In genomic region chr20:25195014-25195961, GRCh38 we compare ENCODE assay signal across 8 cellular contexts. TPM values are rescaled to one million over a fixed set of nuclear protein-coding genes. Genes with fewer than 3 reads are reported as not detected.
DNase-seq lines count a peak whose midpoint lies in the region; ATAC-seq, FAIRE-seq and TF ChIP-seq lines count a peak whose summit lies in the region.

ENTPD6 (plus strand) TSS chr20:25195712; CDS start chr20:25206537, 10,825 bp downstream.

- TF ChIP-seq POLR2A in GM12891 (IDR thresholded peaks at IDR 0.05; ENCODE audit: low read depth, low read length), result peak; percentile 65

- H3K9ac ChIP-seq in adipocyte (ENCODE audit: low read length), result peak within 1 kb of the TSS; percentile 91

- no peaks in the 10 kb centered on the region for H3K27me3 Mint-ChIP-seq in type B pancreatic cell

- H3K4me1 ChIP-seq in adipocyte (ENCODE audit: control insufficient read depth, insufficient read depth, low read length), result peaks cover 33% of the 10 kb centered on the region

- no peaks in the 10 kb centered on the region for H3K9me3 ChIP-seq in adipocyte (ENCODE audit: control insufficient read depth, low read length)

- peak within 1 kb of the TSS; percentile 93 for H3K4me3 ChIP-seq in adipocyte (ENCODE audit: low read length)

- H3K27me3 ChIP-seq in adipocyte (replicated peaks; ENCODE audit: control insufficient read depth, insufficient read depth, low read length), result no peaks in the 10 kb centered on the region

- intact Hi-C loops in cardiac septum (cut with DNase I), result loop anchor here (5.0 to 10.0 kb wide), 2 partner anchors 140 to 197 kb away; partner anchors contain the start of genes ABHD12 and ACSS1
- intact Hi-C loops in posterior cingulate gyrus (cut with DNase I), result loop anchor here (1.0 to 5.0 kb wide), 4 partner anchors 53 to 212 kb away; partner anchors contain the start of genes ABHD12, APMAP, GINS1 and PYGB

- H3K4me1 Mint-ChIP-seq in type B pancreatic cell (ENCODE audit: unreplicated experiment), result peaks cover 35% of the 10 kb centered on the region

- no peaks in the 10 kb centered on the region for H3K36me3 ChIP-seq in adipocyte (ENCODE audit: control insufficient read depth, insufficient read depth, low read length, severe bottlenecking)

- H3K9me3 Mint-ChIP-seq in type B pancreatic cell, result no peaks in the 10 kb centered on the region

- FAIRE-seq in GM12891 (lab: Jason Lieb, UNC), result peak; percentile 98

- peak within 1 kb of the TSS; percentile 87 for H3K27ac Mint-ChIP-seq in type B pancreatic cell

- peak within 1 kb of the TSS; percentile 98 for H3K4me3 Mint-ChIP-seq in type B pancreatic cell

- DNase-seq in GM12891 (ENCODE audit: insufficient read length, low spot score) (peak; percentile 96), NCI-H1105 treated with DMSO at 0.1 percent for 48 hours (lab: John Stamatoyannopoulos, UW) (peak; percentile 84), SW480 (ENCODE audit: low spot score) (peak; percentile 92), adipocyte (ENCODE audit: low read depth) (peak; percentile 96), cardiac septum (ENCODE audit: low spot score) (peak; percentile 95), posterior cingulate gyrus (peak; percentile 87 to 99 (median 90)), type B pancreatic cell (ENCODE audit: extremely low spot score, unreplicated experiment) (peak; percentile 93)

- peaks cover 7% of the 10 kb centered on the region for H3K36me3 Mint-ChIP-seq in type B pancreatic cell

- ATAC-seq in HG02759 (IDR thresholded peaks at IDR 0.05; ENCODE audit: unreplicated experiment), result peak; percentile 88

- TF ChIP-seq CTCF in type B pancreatic cell (conservative IDR thresholded peaks at IDR 0.05), result no peak

TF ChIP-seq in GM12891, 5 proteins besides CTCF, POLR2A, EP300 and RAD21:
- TF ChIP-seq PAX5 (IDR thresholded peaks at IDR 0.05; ENCODE audit: insufficient read depth, low read length, severe bottlenecking) (no peak), POU2F2 (IDR thresholded peaks at IDR 0.05; ENCODE audit: low read depth, low read length) (no peak), TAF1 (IDR thresholded peaks at IDR 0.05; ENCODE audit: low read depth, low read length) (peak; percentile 39), POLR2AphosphoS5 (IDR thresholded peaks at IDR 0.05; ENCODE audit: low read depth, low read length) (no peak), SPI1 (IDR thresholded peaks at IDR 0.05; ENCODE audit: low read depth, low read length) (no peak)

RNA-seq across cellular contexts. Expression of gene ENTPD6, which starts in this region (rescaled TPM):
- 25.2 TPM for polyA plus RNA-seq in GM12891 (2012; ENCODE audit: low read depth, missing spikeins)
- total RNA-seq in cardiac septum (102 TPM), type B pancreatic cell (ENCODE audit: low replicate concordance) (64.1 and 78.3 TPM in 2 replicates)

Comparison
In these comparisons a context has a peak if more than half of its experiments do, and no peak if none do; other contexts are left out.
1. Peak in every context shown above with its lines: DNase-seq, ATAC-seq and H3K4me3 ChIP-seq.